ENCODE assay signal across 19 cellular contexts in the genomic region with DNA sequence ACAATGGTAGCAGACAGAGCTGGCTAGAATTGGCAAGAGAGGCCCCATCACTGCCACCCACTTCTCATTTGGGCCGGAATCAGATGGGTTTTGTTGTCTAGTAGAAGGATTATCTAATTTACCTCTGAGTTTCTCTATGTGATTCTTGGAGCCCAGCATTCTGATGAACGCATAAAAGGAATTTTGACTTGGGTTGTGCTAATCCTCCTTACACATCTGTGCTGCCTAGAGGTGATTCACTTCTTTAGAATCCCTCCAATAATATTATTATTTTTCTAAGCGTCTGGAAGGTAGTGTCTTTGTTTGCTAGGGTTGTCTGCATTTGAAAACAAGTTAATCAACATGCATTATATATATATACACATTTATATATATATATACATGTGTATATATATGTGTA.
DNase-seq lines count a peak whose midpoint lies in the region; TF ChIP-seq lines count a peak whose summit lies in the region.
"Had no signal": no experiment of that assay in that cellular context is flagged by ENCODE, and none has a peak within 500 bp of the region (broad histone marks: within the 10 kb centered on the region; RNA-seq: fewer than 3 reads in every experiment).

No MANE protein-coding gene starts in this region.

- peaks cover 8% of the 10 kb centered on the region for H3K4me1 Mint-ChIP-seq in progenitor cell of endocrine pancreas (ENCODE audit: low read depth)

- no peaks in the 10 kb centered on the region for H3K36me3 ChIP-seq in ACC112 (ENCODE audit: insufficient read depth, low read length)
- H3K36me3 ChIP-seq in SK-N-SH (replicated peaks in 1 of 2; ENCODE audit: control insufficient read depth in 1 of 2, insufficient read depth in 2 of 2, low read length in 1 of 2), result no peaks in the 10 kb centered on the region
- H3K36me3 ChIP-seq: neutrophil had no signal

- POLR2A ChIA-PET in SK-N-SH (lab: Yijun Ruan, JAX), result no interaction called here

- no peak for TF ChIP-seq EP300 in SK-N-SH (IDR thresholded peaks at IDR 0.05; ENCODE audit: borderline replicate concordance in 1 of 2, low read depth in 1 of 2, low read length in 1 of 2)

- H3K79me2 ChIP-seq in ACC112 (ENCODE audit: control insufficient read depth, insufficient read depth, low read length, unreplicated experiment) (no peaks in the 10 kb centered on the region), SK-N-SH (ENCODE audit: insufficient read depth) (no peaks in the 10 kb centered on the region)

- no peaks in the 10 kb centered on the region for H3K9me2 ChIP-seq in SK-N-SH

- H3K4me3 ChIP-seq in ACC112 (ENCODE audit: low read depth, low read length) (peak overlapping the region; percentile 17; the same call in 1 of the 2 replicates), SK-N-SH (ENCODE audit: low read depth in 2 of 2, low read length in 1 of 2) (no peak overlapping the region)

- in situ Hi-C loops in Caki2 (cut with HindIII; ENCODE audit: low pct_unique_long_range_greater_than_20kb, low sequenced_read_pairs), result no loop called here

- no peak for TF ChIP-seq RAD21 in SK-N-SH (IDR thresholded peaks at IDR 0.05; ENCODE audit: low read length)

- no peak overlapping the region for H3K27ac Mint-ChIP-seq in progenitor cell of endocrine pancreas

- no peaks in the 10 kb centered on the region for H3K36me3 Mint-ChIP-seq in progenitor cell of endocrine pancreas (ENCODE audit: insufficient read depth)

- H3K27ac ChIP-seq in ACC112 (ENCODE audit: low read depth, low read length), result peak overlapping the region; percentile 22; the same call in 1 of the 2 replicates
- H3K27ac ChIP-seq in SK-N-SH (ENCODE audit: low read depth in 2 of 2, low read length in 1 of 2), result no peak overlapping the region
- H3K27ac ChIP-seq: foreskin keratinocyte, neutrophil, RWPE1 had no signal

- peaks cover 5% of the 10 kb centered on the region for H3F3A ChIP-seq in SK-N-SH (replicated peaks; ENCODE audit: insufficient read depth)

- peaks cover 10% of the 10 kb centered on the region for H3K27me3 Mint-ChIP-seq in progenitor cell of endocrine pancreas
- H3K27me3 Mint-ChIP-seq: activated CD4-positive, alpha-beta memory T cell treated with anti-CD3 and anti-CD28 coated beads for 36 hours; activated T-cell treated with anti-CD3 and anti-CD28 coated beads, Interleukin-2, amount 50 U/mL, for 24 hours had no signal

- H3K4me1 ChIP-seq in ACC112 (ENCODE audit: control insufficient read depth, insufficient read depth, low read length, unreplicated experiment) (peaks cover 12% of the 10 kb centered on the region), SK-N-SH (ENCODE audit: control insufficient read depth in 1 of 2, insufficient read depth in 2 of 2, low read depth in 1 of 2, low read length in 1 of 2) (no peaks in the 10 kb centered on the region)
- H3K4me1 ChIP-seq: foreskin keratinocyte had no signal

- no peak overlapping the region for H2AFZ ChIP-seq in ACC112 (ENCODE audit: low read length, unreplicated experiment)
- H2AFZ ChIP-seq in SK-N-SH (ENCODE audit: low read depth), result no peak overlapping the region

- WGBS in SK-N-SH (ENCODE audit: low lambda C conversion rate), result 39% methylated on average over 3 of the region's 3 CpGs

- H3K4me2 ChIP-seq in SK-N-SH, result no peak overlapping the region

- CTCF ChIA-PET in SK-N-SH (lab: Yijun Ruan, JAX), result no interaction called here

- H4K20me1 ChIP-seq in SK-N-SH (ENCODE audit: insufficient read depth), result no peaks in the 10 kb centered on the region

- H3K9me3 Mint-ChIP-seq in progenitor cell of endocrine pancreas (ENCODE audit: low read depth), result no peaks in the 10 kb centered on the region
- H3K9me3 Mint-ChIP-seq: activated CD4-positive, alpha-beta memory T cell treated with anti-CD3 and anti-CD28 coated beads for 36 hours; activated T-cell treated with anti-CD3 and anti-CD28 coated beads, Interleukin-2, amount 50 U/mL, for 24 hours had no signal

- DNase-seq in Caki2 (ENCODE audit: low read depth) (peak; percentile 23), amniotic epithelial cell (ENCODE audit: low read depth) (peak; percentile 48), glomerular visceral epithelial cell (ENCODE audit: extremely low spot score) (peak; percentile 21), progenitor cell of endocrine pancreas (ENCODE audit: low spot score, unreplicated experiment) (no peak), NCI-H146 treated with DMSO at 0.1 percent for 48 hours (lab: John Stamatoyannopoulos, UW; ENCODE audit: unreplicated experiment) (no peak), SK-N-SH (no peak), NCI-H187 (lab: John Stamatoyannopoulos, UW) (no peak)
- DNase-seq: activated CD4-positive, alpha-beta memory T cell treated with anti-CD3 and anti-CD28 coated beads for 36 hours; activated T-cell treated with anti-CD3 and anti-CD28 coated beads, Interleukin-2, amount 50 U/mL, for 24 hours; COR-L47; left colon; midbrain; MV-4-11; NCI-H2029 treated with DMSO at 0.1 percent for 48 hours; NCI-H510A had no signal

- H3K4me3 Mint-ChIP-seq in progenitor cell of endocrine pancreas (ENCODE audit: low read depth), result no peak overlapping the region
- H3K4me3 Mint-ChIP-seq: activated CD4-positive, alpha-beta memory T cell treated with anti-CD3 and anti-CD28 coated beads for 36 hours; activated T-cell treated with anti-CD3 and anti-CD28 coated beads, Interleukin-2, amount 50 U/mL, for 24 hours had no signal

- H3K9ac ChIP-seq in SK-N-SH, result no peak overlapping the region

- H3K27me3 ChIP-seq in ACC112 (ENCODE audit: insufficient read depth, low read length) (no peaks in the 10 kb centered on the region), SK-N-SH (ENCODE audit: insufficient read depth) (no peaks in the 10 kb centered on the region)
- H3K27me3 ChIP-seq: foreskin keratinocyte, neutrophil had no signal

- H3K9me3 ChIP-seq in SK-N-SH, result no peaks in the 10 kb centered on the region
- H3K9me3 ChIP-seq: neutrophil had no signal

- no peak for TF ChIP-seq CTCF in progenitor cell of endocrine pancreas (IDR thresholded peaks at IDR 0.05; ENCODE audit: unreplicated experiment)
- no peak for TF ChIP-seq CTCF in SK-N-SH (IDR thresholded peaks at IDR 0.05)

TF ChIP-seq in SK-N-SH, 30 proteins besides CTCF, POLR2A, EP300 and RAD21:
- no peak for TF ChIP-seq FOXM1 (IDR thresholded peaks at IDR 0.05; ENCODE audit: low read depth)
- TF ChIP-seq, protein P1, sequence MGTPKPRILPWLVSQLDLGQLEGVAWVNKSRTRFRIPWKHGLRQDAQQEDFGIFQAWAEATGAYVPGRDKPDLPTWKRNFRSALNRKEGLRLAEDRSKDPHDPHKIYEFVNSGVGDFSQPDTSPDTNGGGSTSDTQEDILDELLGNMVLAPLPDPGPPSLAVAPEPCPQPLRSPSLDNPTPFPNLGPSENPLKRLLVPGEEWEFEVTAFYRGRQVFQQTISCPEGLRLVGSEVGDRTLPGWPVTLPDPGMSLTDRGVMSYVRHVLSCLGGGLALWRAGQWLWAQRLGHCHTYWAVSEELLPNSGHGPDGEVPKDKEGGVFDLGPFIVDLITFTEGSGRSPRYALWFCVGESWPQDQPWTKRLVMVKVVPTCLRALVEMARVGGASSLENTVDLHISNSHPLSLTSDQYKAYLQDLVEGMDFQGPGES (IDR thresholded peaks at IDR 0.05; ENCODE audit: low read depth, low read length), result no peak
- TF ChIP-seq TCF12 (IDR thresholded peaks at IDR 0.05), result no peak
TF ChIP-seq in SK-N-SH: peak in this region for 0.

Comparison
In these comparisons a context has a peak if more than half of its experiments do, and no peak if none do; other contexts are left out.
1. DNase-seq: peak in Caki2 (single experiment), amniotic epithelial cell (single experiment) and glomerular visceral epithelial cell (single experiment); none in progenitor cell of endocrine pancreas (single experiment), NCI-H146 treated with DMSO at 0.1 percent for 48 hours (single experiment), SK-N-SH (single experiment) and NCI-H187 (0 of 2).